Comparison of ENCODE assay signal across 2 cellular contexts in the genomic region with DNA sequence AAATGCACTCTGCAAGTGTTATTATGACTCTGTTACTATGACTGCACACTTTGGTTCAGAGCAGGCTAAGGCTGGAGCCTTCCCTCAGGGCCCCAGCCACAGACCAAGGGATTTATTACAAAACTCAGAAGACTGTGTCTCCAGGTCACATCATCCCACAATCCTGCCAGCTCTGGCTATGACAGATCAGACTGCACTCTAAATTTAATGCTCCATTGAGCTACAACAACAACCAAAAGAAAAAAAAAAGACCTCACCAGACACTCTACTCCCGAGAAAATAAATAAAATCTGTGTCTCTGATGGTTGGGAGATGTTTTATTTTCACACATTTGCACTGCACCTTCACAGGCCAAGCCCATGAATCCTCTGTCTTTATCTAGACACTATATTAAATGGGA.
TF ChIP-seq lines count a peak whose summit lies in the region.

No MANE protein-coding gene starts in this region.

TF ChIP-seq in SK-N-SH, 30 proteins besides CTCF, POLR2A, EP300 and RAD21 (continued from another document):
- no peak for TF ChIP-seq RXRA (IDR thresholded peaks at IDR 0.05; ENCODE audit: borderline replicate concordance, low read depth)
- TF ChIP-seq RCOR1 (IDR thresholded peaks at IDR 0.05; ENCODE audit: low read length), result no peak
- TF ChIP-seq FOXM1 (IDR thresholded peaks at IDR 0.05; ENCODE audit: low read depth), result no peak
- TF ChIP-seq, protein P1, sequence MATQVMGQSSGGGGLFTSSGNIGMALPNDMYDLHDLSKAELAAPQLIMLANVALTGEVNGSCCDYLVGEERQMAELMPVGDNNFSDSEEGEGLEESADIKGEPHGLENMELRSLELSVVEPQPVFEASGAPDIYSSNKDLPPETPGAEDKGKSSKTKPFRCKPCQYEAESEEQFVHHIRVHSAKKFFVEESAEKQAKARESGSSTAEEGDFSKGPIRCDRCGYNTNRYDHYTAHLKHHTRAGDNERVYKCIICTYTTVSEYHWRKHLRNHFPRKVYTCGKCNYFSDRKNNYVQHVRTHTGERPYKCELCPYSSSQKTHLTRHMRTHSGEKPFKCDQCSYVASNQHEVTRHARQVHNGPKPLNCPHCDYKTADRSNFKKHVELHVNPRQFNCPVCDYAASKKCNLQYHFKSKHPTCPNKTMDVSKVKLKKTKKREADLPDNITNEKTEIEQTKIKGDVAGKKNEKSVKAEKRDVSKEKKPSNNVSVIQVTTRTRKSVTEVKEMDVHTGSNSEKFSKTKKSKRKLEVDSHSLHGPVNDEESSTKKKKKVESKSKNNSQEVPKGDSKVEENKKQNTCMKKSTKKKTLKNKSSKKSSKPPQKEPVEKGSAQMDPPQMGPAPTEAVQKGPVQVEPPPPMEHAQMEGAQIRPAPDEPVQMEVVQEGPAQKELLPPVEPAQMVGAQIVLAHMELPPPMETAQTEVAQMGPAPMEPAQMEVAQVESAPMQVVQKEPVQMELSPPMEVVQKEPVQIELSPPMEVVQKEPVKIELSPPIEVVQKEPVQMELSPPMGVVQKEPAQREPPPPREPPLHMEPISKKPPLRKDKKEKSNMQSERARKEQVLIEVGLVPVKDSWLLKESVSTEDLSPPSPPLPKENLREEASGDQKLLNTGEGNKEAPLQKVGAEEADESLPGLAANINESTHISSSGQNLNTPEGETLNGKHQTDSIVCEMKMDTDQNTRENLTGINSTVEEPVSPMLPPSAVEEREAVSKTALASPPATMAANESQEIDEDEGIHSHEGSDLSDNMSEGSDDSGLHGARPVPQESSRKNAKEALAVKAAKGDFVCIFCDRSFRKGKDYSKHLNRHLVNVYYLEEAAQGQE (IDR thresholded peaks at IDR 0.05; ENCODE audit: low read depth, low read length), result no peak

TF ChIP-seq in SK-N-SH treated with all-trans-retinoic acid at 6 μM for 48 hours, 23 proteins besides CTCF, POLR2A, EP300 and RAD21 (continued from another document):
- TF ChIP-seq, protein P2, sequence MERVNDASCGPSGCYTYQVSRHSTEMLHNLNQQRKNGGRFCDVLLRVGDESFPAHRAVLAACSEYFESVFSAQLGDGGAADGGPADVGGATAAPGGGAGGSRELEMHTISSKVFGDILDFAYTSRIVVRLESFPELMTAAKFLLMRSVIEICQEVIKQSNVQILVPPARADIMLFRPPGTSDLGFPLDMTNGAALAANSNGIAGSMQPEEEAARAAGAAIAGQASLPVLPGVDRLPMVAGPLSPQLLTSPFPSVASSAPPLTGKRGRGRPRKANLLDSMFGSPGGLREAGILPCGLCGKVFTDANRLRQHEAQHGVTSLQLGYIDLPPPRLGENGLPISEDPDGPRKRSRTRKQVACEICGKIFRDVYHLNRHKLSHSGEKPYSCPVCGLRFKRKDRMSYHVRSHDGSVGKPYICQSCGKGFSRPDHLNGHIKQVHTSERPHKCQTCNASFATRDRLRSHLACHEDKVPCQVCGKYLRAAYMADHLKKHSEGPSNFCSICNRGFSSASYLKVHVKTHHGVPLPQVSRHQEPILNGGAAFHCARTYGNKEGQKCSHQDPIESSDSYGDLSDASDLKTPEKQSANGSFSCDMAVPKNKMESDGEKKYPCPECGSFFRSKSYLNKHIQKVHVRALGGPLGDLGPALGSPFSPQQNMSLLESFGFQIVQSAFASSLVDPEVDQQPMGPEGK (CRISPR knock-in tag; IDR thresholded peaks at IDR 0.05; ENCODE audit: borderline replicate concordance), result no peak
- TF ChIP-seq CSDC2 (CRISPR knock-in tag; IDR thresholded peaks at IDR 0.05) (no peak), ZNF70 (CRISPR knock-in tag; IDR thresholded peaks at IDR 0.05) (no peak), SNAI2 (CRISPR knock-in tag; IDR thresholded peaks at IDR 0.05) (no peak), BACH2 (CRISPR knock-in tag; IDR thresholded peaks at IDR 0.05; ENCODE audit: borderline replicate concordance) (no peak), PPARA (CRISPR knock-in tag; IDR thresholded peaks at IDR 0.05; ENCODE audit: borderline replicate concordance) (no peak), GLIS3 (CRISPR knock-in tag; IDR thresholded peaks at IDR 0.05) (no peak), ZFP30 (CRISPR knock-in tag; IDR thresholded peaks at IDR 0.05) (no peak), ARNTL (CRISPR knock-in tag; IDR thresholded peaks at IDR 0.05; ENCODE audit: borderline replicate concordance, low read depth) (no peak), TCF4 (CRISPR knock-in tag; IDR thresholded peaks at IDR 0.05; ENCODE audit: borderline replicate concordance) (no peak), ISL1 (CRISPR knock-in tag; IDR thresholded peaks at IDR 0.05) (no peak), ZNF8 (CRISPR knock-in tag; IDR thresholded peaks at IDR 0.05) (no peak)
- TF ChIP-seq, protein P3, sequence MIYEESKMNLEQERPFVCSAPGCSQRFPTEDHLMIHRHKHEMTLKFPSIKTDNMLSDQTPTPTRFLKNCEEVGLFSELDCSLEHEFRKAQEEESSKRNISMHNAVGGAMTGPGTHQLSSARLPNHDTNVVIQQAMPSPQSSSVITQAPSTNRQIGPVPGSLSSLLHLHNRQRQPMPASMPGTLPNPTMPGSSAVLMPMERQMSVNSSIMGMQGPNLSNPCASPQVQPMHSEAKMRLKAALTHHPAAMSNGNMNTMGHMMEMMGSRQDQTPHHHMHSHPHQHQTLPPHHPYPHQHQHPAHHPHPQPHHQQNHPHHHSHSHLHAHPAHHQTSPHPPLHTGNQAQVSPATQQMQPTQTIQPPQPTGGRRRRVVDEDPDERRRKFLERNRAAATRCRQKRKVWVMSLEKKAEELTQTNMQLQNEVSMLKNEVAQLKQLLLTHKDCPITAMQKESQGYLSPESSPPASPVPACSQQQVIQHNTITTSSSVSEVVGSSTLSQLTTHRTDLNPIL (CRISPR knock-in tag; IDR thresholded peaks at IDR 0.05; ENCODE audit: low read depth), result no peak
- TF ChIP-seq, protein P4, sequence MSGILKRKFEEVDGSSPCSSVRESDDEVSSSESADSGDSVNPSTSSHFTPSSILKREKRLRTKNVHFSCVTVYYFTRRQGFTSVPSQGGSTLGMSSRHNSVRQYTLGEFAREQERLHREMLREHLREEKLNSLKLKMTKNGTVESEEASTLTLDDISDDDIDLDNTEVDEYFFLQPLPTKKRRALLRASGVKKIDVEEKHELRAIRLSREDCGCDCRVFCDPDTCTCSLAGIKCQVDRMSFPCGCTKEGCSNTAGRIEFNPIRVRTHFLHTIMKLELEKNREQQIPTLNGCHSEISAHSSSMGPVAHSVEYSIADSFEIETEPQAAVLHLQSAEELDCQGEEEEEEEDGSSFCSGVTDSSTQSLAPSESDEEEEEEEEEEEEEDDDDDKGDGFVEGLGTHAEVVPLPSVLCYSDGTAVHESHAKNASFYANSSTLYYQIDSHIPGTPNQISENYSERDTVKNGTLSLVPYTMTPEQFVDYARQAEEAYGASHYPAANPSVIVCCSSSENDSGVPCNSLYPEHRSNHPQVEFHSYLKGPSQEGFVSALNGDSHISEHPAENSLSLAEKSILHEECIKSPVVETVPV (CRISPR knock-in tag; IDR thresholded peaks at IDR 0.05), result no peak
